ENCODE assay signal across 8 cellular contexts in genomic region chrX:101206471-101206870, GRCh38. TPM values are rescaled to one million over a fixed set of nuclear protein-coding genes. Genes with fewer than 3 reads are reported as not detected.
DNase-seq lines count a peak whose midpoint lies in the region; ATAC-seq and TF ChIP-seq lines count a peak whose summit lies in the region.

No MANE protein-coding gene starts in this region.

- no peaks in the 10 kb centered on the region for H3K36me3 ChIP-seq in Caco-2 (ENCODE audit: control insufficient read depth, insufficient read depth, low read length)

- no peaks in the 10 kb centered on the region for H3K9me3 ChIP-seq in Caco-2

- H3K27me3 ChIP-seq in Caco-2 (replicated peaks; ENCODE audit: control insufficient read depth, insufficient read depth, low read length) = no peaks in the 10 kb centered on the region

- H3K4me1 Mint-ChIP-seq in Caco-2 (ENCODE audit: low read depth, unreplicated experiment) = peaks cover 7% of the 10 kb centered on the region
- peaks cover 5% of the 10 kb centered on the region for H3K4me1 Mint-ChIP-seq in type B pancreatic cell (ENCODE audit: unreplicated experiment)

- TF ChIP-seq POLR2A in erythroblast (IDR thresholded peaks at IDR 0.05; ENCODE audit: low read length) = no peak

- no peaks in the 10 kb centered on the region for H3K4me1 ChIP-seq in Caco-2

- H3K4me3 ChIP-seq in Caco-2 (ENCODE audit: low read depth, low read length) = no peak overlapping the region

- POLR2A ChIA-PET in Caco-2 (lab: Charles Lee) = no interaction called here

- no peaks in the 10 kb centered on the region for H3K36me3 Mint-ChIP-seq in Caco-2 (ENCODE audit: insufficient read depth, unreplicated experiment)
- no peaks in the 10 kb centered on the region for H3K36me3 Mint-ChIP-seq in type B pancreatic cell

- intact Hi-C loops in Caco-2 (cut with micrococcal nuclease; ENCODE audit: unreplicated experiment) = loop anchor here (1.0 to 2.0 kb wide), 3 partner anchors 109 to 521 kb away; no protein-coding TSS in a partner anchor

- H3K27ac Mint-ChIP-seq in Caco-2 (ENCODE audit: unreplicated experiment) (no peak overlapping the region), type B pancreatic cell (no peak overlapping the region)

- peak in 1 of 2 experiments; percentile 29 for DNase-seq in Caco-2
- peak; percentile 1 for DNase-seq in NOMO-1 treated with dmso at 0.1 percent for 144 hours (lab: John Stamatoyannopoulos, UW; ENCODE audit: unreplicated experiment)
- DNase-seq in erythroblast (lab: John Stamatoyannopoulos, UW) = peak; percentile 24 to 26
- no peak for DNase-seq in type B pancreatic cell (ENCODE audit: extremely low spot score, unreplicated experiment)
- no peak for DNase-seq in NK-92 (lab: John Stamatoyannopoulos, UW; ENCODE audit: unreplicated experiment)
- DNase-seq in effector CD4-positive, alpha-beta T cell = no peak

- no peaks in the 10 kb centered on the region for H3K27me3 Mint-ChIP-seq in Caco-2 (ENCODE audit: insufficient read depth, unreplicated experiment)
- no peaks in the 10 kb centered on the region for H3K27me3 Mint-ChIP-seq in type B pancreatic cell

- ATAC-seq in GM18858 (IDR thresholded peaks at IDR 0.05; ENCODE audit: unreplicated experiment) (peak; percentile 61), HG03039 (IDR thresholded peaks at IDR 0.05; ENCODE audit: unreplicated experiment) (peak; percentile 76)

- H3K9me3 Mint-ChIP-seq in Caco-2 (ENCODE audit: unreplicated experiment) (no peaks in the 10 kb centered on the region), type B pancreatic cell (no peaks in the 10 kb centered on the region)

- CTCF ChIA-PET in Caco-2 (lab: Charles Lee) = no interaction called here

- TF ChIP-seq CTCF in Caco-2 (IDR thresholded peaks at IDR 0.05; ENCODE audit: insufficient read depth in 1 of 2, low read depth in 1 of 2, low read length in 1 of 2, severe bottlenecking in 1 of 2, unreplicated experiment in 1 of 2) = peak; percentile 20 to 42
- TF ChIP-seq CTCF in type B pancreatic cell (conservative IDR thresholded peaks at IDR 0.05) = peak; percentile 61

- no TSS peak for BruUV-seq in Caco-2 (replicated peaks; lab: Mats Ljungman, UMichigan)

- H3K4me3 Mint-ChIP-seq in Caco-2 (ENCODE audit: unreplicated experiment) = no peak overlapping the region
- no peak overlapping the region for H3K4me3 Mint-ChIP-seq in type B pancreatic cell

RNA-seq across cellular contexts. Expression of gene DRP2, which starts 13.1 kb away (rescaled TPM):
- 0.09 and 0.14 TPM in 2 replicates for total RNA-seq in Caco-2 (2022)
- 0.14 and 1.3 TPM in 2 replicates for total RNA-seq in type B pancreatic cell (ENCODE audit: low replicate concordance)

Comparison
In these comparisons a context has a peak if more than half of its experiments do, and no peak if none do; other contexts are left out.
1. DNase-seq: peak in NOMO-1 treated with dmso at 0.1 percent for 144 hours (single experiment) and erythroblast (2 of 2); none in type B pancreatic cell (single experiment), NK-92 (single experiment) and effector CD4-positive, alpha-beta T cell (single experiment).